16 cellular contexts compared by ENCODE assay signal in genomic region chr20:62917720-62918119, GRCh38. TPM values are rescaled to one million over a fixed set of nuclear protein-coding genes. Genes with fewer than 3 reads are reported as not detected.
DNase-seq lines count a peak whose midpoint lies in the region; ATAC-seq and TF ChIP-seq lines count a peak whose summit lies in the region.
"Had no signal": no experiment of that assay in that cellular context is flagged by ENCODE, and none has a peak within 500 bp of the region (broad histone marks: within the 10 kb centered on the region; RNA-seq: fewer than 3 reads in every experiment).

No MANE protein-coding gene starts in this region.

- no peak for TF ChIP-seq CTCF in OCI-LY1 (IDR thresholded peaks at IDR 0.05; ENCODE audit: low read length)
- TF ChIP-seq CTCF in chondrocyte (IDR thresholded peaks at IDR 0.05) = no peak
- TF ChIP-seq CTCF in smooth muscle cell (IDR thresholded peaks at IDR 0.05; ENCODE audit: borderline replicate concordance, insufficient read depth, poor library complexity, severe bottlenecking) = no peak

- no peaks in the 10 kb centered on the region for H3K9me3 ChIP-seq in OCI-LY1 (ENCODE audit: low read length)
- H3K9me3 ChIP-seq in smooth muscle cell (replicated peaks; ENCODE audit: low read depth) = no peaks in the 10 kb centered on the region
- H3K9me3 ChIP-seq: body of pancreas, tibial nerve had no signal

- no peaks in the 10 kb centered on the region for H3F3A ChIP-seq in OCI-LY1 (ENCODE audit: insufficient read depth, low read length)
- H3F3A ChIP-seq in smooth muscle cell (ENCODE audit: low read depth) = no peaks in the 10 kb centered on the region

- H3K27me3 ChIP-seq in OCI-LY1 (ENCODE audit: insufficient read depth, low read length) (no peaks in the 10 kb centered on the region), smooth muscle cell (ENCODE audit: low read depth) (no peaks in the 10 kb centered on the region)
- H3K27me3 ChIP-seq: body of pancreas, tibial nerve had no signal

- H3K79me2 ChIP-seq in OCI-LY1 (ENCODE audit: insufficient read depth, low read length) (peaks cover 96% of the 10 kb centered on the region), smooth muscle cell (ENCODE audit: low read depth) (peaks cover 100% of the 10 kb centered on the region)

- H3K4me1 Mint-ChIP-seq in activated T-cell treated with anti-CD3 and anti-CD28 coated beads, Interleukin-2, amount 50 U/mL, for 24 hours (ENCODE audit: low read depth) = peaks cover 87% of the 10 kb centered on the region
- H3K4me1 Mint-ChIP-seq in chondrocyte (ENCODE audit: low read depth) = peaks cover 75% of the 10 kb centered on the region

- no peaks in the 10 kb centered on the region for H3K9me3 Mint-ChIP-seq in activated T-cell treated with anti-CD3 and anti-CD28 coated beads, Interleukin-2, amount 50 U/mL, for 24 hours
- no peaks in the 10 kb centered on the region for H3K9me3 Mint-ChIP-seq in chondrocyte (ENCODE audit: low read depth)

- H3K4me1 ChIP-seq in OCI-LY1 (ENCODE audit: insufficient read depth, low read length, severe bottlenecking) = peaks cover 66% of the 10 kb centered on the region
- H3K4me1 ChIP-seq in smooth muscle cell (ENCODE audit: low read depth) = peaks cover 45% of the 10 kb centered on the region

- H3K4me2 ChIP-seq in OCI-LY1 (ENCODE audit: low read length) (peak overlapping the region; percentile 18; the same call in 1 of the 2 replicates), smooth muscle cell (no peak overlapping the region)

- H3K27ac ChIP-seq in OCI-LY1 (ENCODE audit: low read depth, low read length, poor library complexity, severe bottlenecking) (no peak overlapping the region), smooth muscle cell (ENCODE audit: low read depth) (no peak overlapping the region)
- H3K27ac ChIP-seq: body of pancreas, HL-60, tibial nerve had no signal

- H3K4me3 ChIP-seq in OCI-LY1 (ENCODE audit: low read depth, low read length, poor library complexity, severe bottlenecking) (no peak overlapping the region), smooth muscle cell (no peak overlapping the region)
- H3K4me3 ChIP-seq: body of pancreas, tibial nerve had no signal

- no peak for ATAC-seq in GM21423 (IDR thresholded peaks at IDR 0.05; ENCODE audit: unreplicated experiment)
- ATAC-seq: body of pancreas had no signal

- H4K20me1 ChIP-seq in OCI-LY1 (ENCODE audit: insufficient read depth, low read length) (peaks cover 12% of the 10 kb centered on the region; the same call in 1 of the 2 replicates), smooth muscle cell (ENCODE audit: low read depth) (peaks cover 100% of the 10 kb centered on the region)

- H3K27me3 Mint-ChIP-seq in activated T-cell treated with anti-CD3 and anti-CD28 coated beads, Interleukin-2, amount 50 U/mL, for 24 hours = no peaks in the 10 kb centered on the region
- H3K27me3 Mint-ChIP-seq in chondrocyte (ENCODE audit: low read depth) = no peaks in the 10 kb centered on the region
- H3K27me3 Mint-ChIP-seq: progenitor cell of endocrine pancreas had no signal

- H3K27ac Mint-ChIP-seq in activated T-cell treated with anti-CD3 and anti-CD28 coated beads, Interleukin-2, amount 50 U/mL, for 24 hours = peak overlapping the region; percentile 91
- peak overlapping the region; percentile 37 for H3K27ac Mint-ChIP-seq in chondrocyte (ENCODE audit: unreplicated experiment)
- H3K27ac Mint-ChIP-seq: progenitor cell of endocrine pancreas had no signal

- H3K36me3 ChIP-seq in OCI-LY1 (ENCODE audit: insufficient read depth, low read length) = peaks cover 14% of the 10 kb centered on the region
- H3K36me3 ChIP-seq in smooth muscle cell (ENCODE audit: low read depth) = no peaks in the 10 kb centered on the region

- DNase-seq in activated T-cell treated with anti-CD3 and anti-CD28 coated beads, Interleukin-2, amount 50 U/mL, for 24 hours = no peak
- DNase-seq in activated T-cell treated with anti-CD3 and anti-CD28 coated beads, Interleukin-2, amount 50 U/mL, for 48 hours = no peak
- DNase-seq in chondrocyte (ENCODE audit: low spot score) (no peak), smooth muscle cell (lab: John Stamatoyannopoulos, UW; ENCODE audit: unreplicated experiment) (no peak), D341Med (ENCODE audit: low spot score) (no peak)
- no peak for DNase-seq in effector CD8-positive, alpha-beta T cell (lab: John Stamatoyannopoulos, UW)
- DNase-seq: body of pancreas, DMS 273 treated with DMSO at 0.1 percent for 48 hours, midbrain, NCI-H2029 treated with DMSO at 0.1 percent for 48 hours, SHP77 treated with DMSO at 0.1 percent for 48 hours had no signal

- H3K9me2 ChIP-seq in OCI-LY1 (ENCODE audit: low read depth, low read length) = no peaks in the 10 kb centered on the region

- WGBS in smooth muscle cell (ENCODE audit: low lambda C conversion rate) = 77% methylated on average over 3 of the region's 3 CpGs

- H2AFZ ChIP-seq in OCI-LY1 (ENCODE audit: low read length) (no peak overlapping the region), smooth muscle cell (ENCODE audit: low read depth) (no peak overlapping the region)

- H3K4me3 Mint-ChIP-seq in activated T-cell treated with anti-CD3 and anti-CD28 coated beads, Interleukin-2, amount 50 U/mL, for 24 hours = peak overlapping the region; percentile 71
- H3K4me3 Mint-ChIP-seq in chondrocyte (ENCODE audit: unreplicated experiment) = no peak overlapping the region

- H3K36me3 Mint-ChIP-seq in activated T-cell treated with anti-CD3 and anti-CD28 coated beads, Interleukin-2, amount 50 U/mL, for 24 hours (ENCODE audit: low read depth) = peaks cover 55% of the 10 kb centered on the region
- peaks cover 2% of the 10 kb centered on the region for H3K36me3 Mint-ChIP-seq in chondrocyte (ENCODE audit: low read depth)

- no peak overlapping the region for H3K9ac ChIP-seq in OCI-LY1 (ENCODE audit: low read length)
- H3K9ac ChIP-seq in smooth muscle cell (ENCODE audit: low read depth) = peak overlapping the region; percentile 2

RNA-seq across cellular contexts. Expression of gene DIDO1, which starts 8.6 kb away (rescaled TPM):
- total RNA-seq in chondrocyte = 41.6 to 53.8 TPM (median 42.5 TPM) in 3 replicates
- 24.6 and 25.8 TPM in 2 replicates for total RNA-seq in smooth muscle cell
- polyA plus RNA-seq in smooth muscle cell = 14.4 and 16.0 TPM in 2 replicates

RNA-seq across cellular contexts. Expression of gene GID8, which starts 20.2 kb away (rescaled TPM):
- total RNA-seq in chondrocyte (26.3 to 30.7 TPM (median 29.7 TPM) in 3 replicates), smooth muscle cell (23.5 and 34.8 TPM in 2 replicates)
- polyA plus RNA-seq in smooth muscle cell = 13.9 and 20.8 TPM in 2 replicates

RNA-seq across cellular contexts. Expression of gene SLC17A9, which starts 34.8 kb away (rescaled TPM):
- total RNA-seq in chondrocyte (0.24 to 1.2 TPM (median 0.79 TPM) in 3 replicates), smooth muscle cell (32.4 and 32.5 TPM in 2 replicates)
- polyA plus RNA-seq in smooth muscle cell = 92.5 and 96.7 TPM in 2 replicates

RNA-seq across cellular contexts. Expression of gene TCFL5, which starts 56.1 kb away (rescaled TPM):
- 12.7 to 20.0 TPM (median 13.0 TPM) in 3 replicates for total RNA-seq in chondrocyte
- 9.1 and 9.5 TPM in 2 replicates for total RNA-seq in smooth muscle cell
- polyA plus RNA-seq in smooth muscle cell = 6.8 and 12.5 TPM in 2 replicates

Comparison
In these comparisons a context has a peak if more than half of its experiments do, and no peak if none do; other contexts are left out.
1. RNA of gene SLC17A9, which starts 34.8 kb away (total RNA-seq): 32.4 to 32.5 TPM in smooth muscle cell; 0.24 to 1.2 TPM in chondrocyte; every median in the first group is over 10 times any median in the second.